ENCODE assay signal across 21 cellular contexts in the genomic region with DNA sequence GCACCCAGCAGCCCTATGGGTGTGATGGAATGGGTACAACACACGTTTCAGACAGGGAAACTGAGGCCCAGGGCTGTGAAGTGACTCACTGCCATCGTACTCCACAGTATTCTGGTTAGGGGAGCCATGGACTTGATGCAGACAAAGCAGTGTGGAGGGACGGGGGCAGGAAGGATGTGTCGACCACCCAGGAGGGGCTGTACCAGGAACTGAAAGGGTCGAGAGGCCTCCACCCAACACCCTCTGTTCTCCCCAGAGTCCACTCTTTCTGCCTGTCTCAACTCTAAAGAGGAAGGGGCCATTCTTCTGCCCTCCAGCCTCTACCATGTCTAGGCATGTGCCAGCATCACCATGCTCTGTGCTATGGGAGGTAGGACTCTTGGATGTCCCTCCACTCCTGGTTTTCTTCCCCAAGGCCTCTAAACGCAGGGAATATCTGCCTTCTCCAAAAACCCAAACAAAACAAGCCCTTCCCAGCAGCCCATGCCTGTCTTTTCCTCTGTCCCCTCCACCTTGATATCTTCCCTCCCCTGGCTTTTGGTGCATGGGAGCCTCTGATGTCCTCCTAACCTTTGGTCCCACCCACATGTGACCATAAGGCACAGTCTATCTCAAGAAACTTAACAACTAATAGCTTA. TPM values are rescaled to one million over a fixed set of nuclear protein-coding genes. Genes with fewer than 3 reads are reported as not detected.
DNase-seq lines count a peak whose midpoint lies in the region; ATAC-seq and TF ChIP-seq lines count a peak whose summit lies in the region.
"Had no signal": no experiment of that assay in that cellular context is flagged by ENCODE, and none has a peak within 500 bp of the region (broad histone marks: within the 10 kb centered on the region; RNA-seq: fewer than 3 reads in every experiment).

No MANE protein-coding gene starts in this region.

- peaks cover 11% of the 10 kb centered on the region for H3K36me3 Mint-ChIP-seq in chondrocyte (ENCODE audit: low read depth)
- H3K36me3 Mint-ChIP-seq: CD8-positive, alpha-beta memory T cell had no signal

- intact Hi-C loops in right lobe of liver (cut with DNase I) (no loop called here), OCI-LY7 (cut with micrococcal nuclease; ENCODE audit: unreplicated experiment) (no loop called here)

- no peaks in the 10 kb centered on the region for H3K27me3 ChIP-seq in right lobe of liver
- H3K27me3 ChIP-seq: Peyer's patch had no signal

- H3K4me3 ChIP-seq in right lobe of liver (no peak overlapping the region), OCI-LY7 (ENCODE audit: low read depth, low read length, poor library complexity, severe bottlenecking) (no peak overlapping the region)
- H3K4me3 ChIP-seq: Peyer's patch had no signal

- no peaks in the 10 kb centered on the region for H4K20me1 ChIP-seq in OCI-LY7 (ENCODE audit: insufficient read depth, low read length)

- no peaks in the 10 kb centered on the region for H3K79me2 ChIP-seq in OCI-LY7 (ENCODE audit: insufficient read depth, low read depth, low read length)

- H3K36me3 ChIP-seq in right lobe of liver (peaks cover 0 to 42% (median 1%) of the 10 kb centered on the region in 4 donors), OCI-LY7 (ENCODE audit: insufficient read depth, low read length) (no peaks in the 10 kb centered on the region)
- H3K36me3 ChIP-seq: Peyer's patch had no signal

- CTCF ChIA-PET in OCI-LY7 (lab: Charles Lee; ENCODE audit: unreplicated experiment), result no interaction called here

- no peaks in the 10 kb centered on the region for H3K27me3 Mint-ChIP-seq in chondrocyte (ENCODE audit: low read depth)

- POLR2A ChIA-PET in OCI-LY7 (lab: Charles Lee), result no interaction called here

- BruUV-seq in OCI-LY7 (replicated peaks; lab: Mats Ljungman, UMichigan), result no TSS peak

- no peak overlapping the region for H2AFZ ChIP-seq in OCI-LY7 (ENCODE audit: low read length)

- H3K27ac Mint-ChIP-seq in chondrocyte (ENCODE audit: unreplicated experiment), result peak overlapping the region; percentile 2

- no peak overlapping the region for H3K4me2 ChIP-seq in OCI-LY7 (ENCODE audit: low read length)

- peak; percentile 30 for DNase-seq in activated effector memory CD4-positive, alpha-beta T cell treated with anti-CD3 and anti-CD28 coated beads, Interleukin-2, amount 50 U/mL, for 16 hours
- no peak for DNase-seq in activated effector memory CD4-positive, alpha-beta T cell treated with Interleukin-2 at 50 U/mL for 16 hours
- DNase-seq in chondrocyte (ENCODE audit: low spot score) (no peak), right lobe of liver (no peak), NCI-H1436 (lab: John Stamatoyannopoulos, UW) (no peak), OCI-LY7 (ENCODE audit: low spot score) (no peak), NCI-H2227 treated with DMSO at 0.1 percent for 48 hours (lab: John Stamatoyannopoulos, UW) (no peak)
- DNase-seq: Calu3; CD8-positive, alpha-beta memory T cell; DMS153; KG1; NCI-H1092; NCI-H146; NCI-H2029; NCI-H226; NCI-H510A treated with DMSO at 0.1 percent for 48 hours; NCI-H748 treated with DMSO at 0.1 percent for 48 hours; Peyer's patch had no signal

- peaks cover 12% of the 10 kb centered on the region for H3K4me1 Mint-ChIP-seq in chondrocyte (ENCODE audit: low read depth)
- H3K4me1 Mint-ChIP-seq: CD8-positive, alpha-beta memory T cell had no signal

- H3K27ac ChIP-seq in right lobe of liver (peak overlapping the region in 2 of 3 donors; percentile 61 to 74), OCI-LY7 (ENCODE audit: low read depth, low read length, poor library complexity, severe bottlenecking) (no peak overlapping the region)
- H3K27ac ChIP-seq: C4-2B, Peyer's patch had no signal

- no peak overlapping the region for H3K4me3 Mint-ChIP-seq in chondrocyte (ENCODE audit: unreplicated experiment)
- H3K4me3 Mint-ChIP-seq: CD8-positive, alpha-beta memory T cell had no signal

- H3K4me1 ChIP-seq in right lobe of liver (peaks cover 0 to 50% (median 21%) of the 10 kb centered on the region in 4 donors), OCI-LY7 (ENCODE audit: insufficient read depth, low read length, poor library complexity, severe bottlenecking) (no peaks in the 10 kb centered on the region)
- H3K4me1 ChIP-seq: Peyer's patch had no signal

- WGBS in right lobe of liver (ENCODE audit: insufficient coverage, low coverage, low lambda C conversion rate, missing lambda C conversion rate), result 75% methylated on average over 4 of the region's 6 CpGs

- H3K9me2 ChIP-seq in OCI-LY7 (ENCODE audit: insufficient read depth, low read length), result no peaks in the 10 kb centered on the region

- no peak for TF ChIP-seq CTCF in chondrocyte (IDR thresholded peaks at IDR 0.05)
- no peak for TF ChIP-seq CTCF in right lobe of liver (IDR thresholded peaks at IDR 0.05)
- TF ChIP-seq CTCF in OCI-LY7 (conservative IDR thresholded peaks at IDR 0.05; ENCODE audit: low read length), result no peak

- no peak for ATAC-seq in right lobe of liver

- H3K9me3 ChIP-seq in right lobe of liver (no peaks in the 10 kb centered on the region), OCI-LY7 (ENCODE audit: low read length) (no peaks in the 10 kb centered on the region)
- H3K9me3 ChIP-seq: Peyer's patch had no signal

- no peak for TF ChIP-seq POLR2A in right lobe of liver (IDR thresholded peaks at IDR 0.05)

- no peaks in the 10 kb centered on the region for H3K9me3 Mint-ChIP-seq in chondrocyte (ENCODE audit: low read depth)
- H3K9me3 Mint-ChIP-seq: CD8-positive, alpha-beta memory T cell had no signal

RNA-seq across cellular contexts. Expression of a gene that starts 7.4 kb away (rescaled TPM):
- total RNA-seq in chondrocyte (1.5 to 3.3 TPM (median 2.9 TPM) in 3 replicates), right lobe of liver (1,000 to 10,000 TPM in 3 of 6 experiments, 100 to 1,000 TPM in 3; 190 to 1,656 (median 769) TPM), OCI-LY7 (2022) (0.35 TPM in 1 of 2 replicates, not detected in the other)
- not detected in 2 replicates for total RNA-seq in OCI-LY7 (2014; rRNA removed; shearing (Covaris generic))
- total RNA-seq: G401, H4 had no signal

Comparison
In these comparisons a context has a peak if more than half of its experiments do, and no peak if none do; other contexts are left out.
1. RNA of a gene that starts 7.4 kb away (total RNA-seq): 190 to 1,656 TPM in right lobe of liver; 1.5 to 3.3 TPM in chondrocyte and 0.35 TPM in OCI-LY7; every median in the first group is over 10 times any median in the second.